14 cellular contexts compared by ENCODE assay signal in the genomic region with DNA sequence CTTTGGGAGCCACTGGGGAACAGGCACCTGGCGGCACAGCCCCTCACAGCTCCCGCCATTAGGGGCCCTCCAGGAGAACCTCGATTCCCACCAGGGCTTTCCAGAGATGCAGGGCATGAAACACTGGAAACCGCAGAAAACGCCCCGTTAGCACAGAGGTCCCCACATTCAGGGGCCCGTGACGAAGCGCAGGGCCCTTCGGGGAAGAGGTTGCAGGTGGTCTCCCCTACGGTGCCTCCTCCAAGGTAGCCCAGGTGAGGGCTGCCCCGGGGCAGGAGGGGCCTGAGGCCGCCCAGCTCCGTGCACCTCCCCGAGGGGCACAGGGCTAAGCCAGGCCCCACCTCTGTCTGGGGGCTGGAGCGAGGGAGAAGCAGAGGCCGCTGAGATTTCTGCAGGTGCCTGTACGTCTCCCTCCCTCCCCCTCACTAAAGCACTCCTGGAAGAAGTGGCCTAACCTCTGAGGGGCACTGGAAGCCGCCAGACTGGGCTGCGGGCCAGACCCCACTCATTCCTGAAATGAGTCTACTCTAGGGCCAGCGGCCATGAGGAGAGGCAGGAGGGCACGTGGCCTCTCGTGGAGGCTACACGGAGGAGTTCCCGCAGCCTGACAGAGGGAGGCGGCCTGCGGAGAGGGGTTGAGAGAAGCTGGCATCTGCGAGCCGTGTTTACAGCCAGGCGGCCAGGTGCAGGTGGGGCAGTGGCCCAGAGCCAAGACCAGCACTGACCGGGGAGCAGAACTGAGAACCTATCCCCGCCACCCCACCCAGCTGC. TPM values are rescaled to one million over a fixed set of nuclear protein-coding genes. Genes with fewer than 3 reads are reported as not detected.
DNase-seq lines count a peak whose midpoint lies in the region; ATAC-seq and TF ChIP-seq lines count a peak whose summit lies in the region.
"Had no signal": no experiment of that assay in that cellular context is flagged by ENCODE, and none has a peak within 500 bp of the region (broad histone marks: within the 10 kb centered on the region; RNA-seq: fewer than 3 reads in every experiment).

No MANE protein-coding gene starts in this region.

- H3K27me3 Mint-ChIP-seq in activated CD8-positive, alpha-beta memory T cell treated with anti-CD3 and anti-CD28 coated beads, Interleukin-2, amount 10 ng/mL, durations not matched to agents 7 days and 5 days: peaks cover 20% of the 10 kb centered on the region

- 30 to 56% methylated on average over 5 to 19 of the region's 32 CpGs for WGBS in thyroid gland, 2 donors

- H3K36me3 ChIP-seq in thyroid gland: peaks cover 2 to 3% of the 10 kb centered on the region in 2 donors

- DNase-seq in NCI-H2107 treated with DMSO at 0.1 percent for 48 hours (lab: John Stamatoyannopoulos, UW; ENCODE audit: unreplicated experiment): peak; percentile 22
- DNase-seq in NCI-H2107 (lab: John Stamatoyannopoulos, UW): no peak
- peak; percentile 24 for DNase-seq in T1000 (lab: John Stamatoyannopoulos, UW)
- peak; percentile 61 for DNase-seq in hepatic stellate cell (ENCODE audit: low spot score)
- DNase-seq in thyroid gland: peak; percentile 71 to 90
- DNase-seq in NCI-H1694 (lab: John Stamatoyannopoulos, UW): no peak
- no peak for DNase-seq in KBM-7
- DNase-seq in activated CD8-positive, alpha-beta memory T cell treated with anti-CD3 and anti-CD28 coated beads, Interleukin-2, amount 10 ng/mL, durations not matched to agents 7 days and 5 days: no peak
- DNase-seq: central memory CD4-positive, alpha-beta T cell; GDM1; naive B cell; NCI-H2081 treated with DMSO at 0.1 percent for 48 hours had no signal

- no peak overlapping the region for H3K27ac Mint-ChIP-seq in activated CD8-positive, alpha-beta memory T cell treated with anti-CD3 and anti-CD28 coated beads, Interleukin-2, amount 10 ng/mL, durations not matched to agents 7 days and 5 days
- H3K27ac Mint-ChIP-seq: naive B cell had no signal

- TF ChIP-seq POLR2A in thyroid gland (IDR thresholded peaks at IDR 0.05): no peak

- intact Hi-C loops in thyroid gland (cut with DNase I): no loop called here

- H3K27me3 ChIP-seq in thyroid gland: no peaks in the 10 kb centered on the region

- no peak overlapping the region for H3K4me3 Mint-ChIP-seq in activated CD8-positive, alpha-beta memory T cell treated with anti-CD3 and anti-CD28 coated beads, Interleukin-2, amount 10 ng/mL, durations not matched to agents 7 days and 5 days

- no peaks in the 10 kb centered on the region for H3K9me3 ChIP-seq in thyroid gland
- H3K9me3 ChIP-seq: A549, heart right ventricle had no signal

- CTCF ChIA-PET in activated CD8-positive, alpha-beta memory T cell treated with anti-CD3 and anti-CD28 coated beads, Interleukin-2, amount 10 ng/mL, durations not matched to agents 7 days and 5 days (lab: Charles Lee): no interaction called here

- in situ Hi-C loops in KBM-7 (cut with MboI; ENCODE audit: low pct_unique_long_range_greater_than_20kb, low sequenced_read_pairs): no loop called here

- H3K4me1 ChIP-seq in thyroid gland: peaks cover 16 to 26% of the 10 kb centered on the region in 2 donors

- peaks cover 12% of the 10 kb centered on the region for H3K4me1 Mint-ChIP-seq in activated CD8-positive, alpha-beta memory T cell treated with anti-CD3 and anti-CD28 coated beads, Interleukin-2, amount 10 ng/mL, durations not matched to agents 7 days and 5 days

- no peak for ATAC-seq in activated CD8-positive, alpha-beta memory T cell treated with anti-CD3 and anti-CD28 coated beads, Interleukin-2, amount 10 ng/mL, durations not matched to agents 7 days and 5 days

- no peaks in the 10 kb centered on the region for H3K9me3 Mint-ChIP-seq in activated CD8-positive, alpha-beta memory T cell treated with anti-CD3 and anti-CD28 coated beads, Interleukin-2, amount 10 ng/mL, durations not matched to agents 7 days and 5 days (ENCODE audit: low read depth)
- H3K9me3 Mint-ChIP-seq: naive B cell had no signal

- no peaks in the 10 kb centered on the region for H3K36me3 Mint-ChIP-seq in activated CD8-positive, alpha-beta memory T cell treated with anti-CD3 and anti-CD28 coated beads, Interleukin-2, amount 10 ng/mL, durations not matched to agents 7 days and 5 days
- H3K36me3 Mint-ChIP-seq: naive B cell had no signal

- TF ChIP-seq CTCF in thyroid gland (IDR thresholded peaks at IDR 0.05): no peak

- H3K27ac ChIP-seq in thyroid gland: no peak overlapping the region

- H3K4me3 ChIP-seq in thyroid gland (replicated peaks in 1 of 3): no peak overlapping the region
- H3K4me3 ChIP-seq: A549, heart right ventricle had no signal

RNA-seq across cellular contexts. Expression of a gene that starts 6.9 kb away (rescaled TPM):
- 10 to 100 TPM in 2 of 4 donors, 1 to 10 TPM in 2; 6.6 to 20.0 (median 10.8) TPM for total RNA-seq in thyroid gland
- total RNA-seq in activated CD8-positive, alpha-beta memory T cell treated with anti-CD3 and anti-CD28 coated beads, Interleukin-2, amount 10 ng/mL, durations not matched to agents 7 days and 5 days: 1 to 10 TPM in 1 of 2 experiments, under 1 TPM in 1; 0.67 to 2.3 TPM

Comparison
In these comparisons a context has a peak if more than half of its experiments do, and no peak if none do; other contexts are left out.
1. DNase-seq: peak in NCI-H2107 treated with DMSO at 0.1 percent for 48 hours (single experiment), T1000 (single experiment), hepatic stellate cell (single experiment) and thyroid gland (2 of 2); none in NCI-H2107 (single experiment), NCI-H1694 (single experiment), KBM-7 (single experiment) and activated CD8-positive, alpha-beta memory T cell treated with anti-CD3 and anti-CD28 coated beads, Interleukin-2, amount 10 ng/mL, durations not matched to agents 7 days and 5 days (single experiment).